Comparison of ENCODE assay signal across 22 cellular contexts in genomic region chr5:124617787-124618186, GRCh38.
"Had no signal": no experiment of that assay in that cellular context is flagged by ENCODE, and none has a peak within 500 bp of the region (broad histone marks: within the 10 kb centered on the region; RNA-seq: fewer than 3 reads in every experiment).

No MANE protein-coding gene starts in this region.

- H3K27ac Mint-ChIP-seq: natural killer cell treated with Interleukin-12 subunit alpha and Interleukin-12 subunit beta and Interleukin-15 and Interleukin-18, amount 100 ng/mL, for 72 hours; neural progenitor cell had no signal

- H3K9me3 ChIP-seq: gastrocnemius medialis, heart right ventricle, ovary, stomach, upper lobe of left lung, uterus had no signal

- H3K4me2 ChIP-seq: neural progenitor cell had no signal

- H3K4me1 ChIP-seq: gastrocnemius medialis, heart right ventricle, stomach, upper lobe of left lung, uterus had no signal

- H3K27ac ChIP-seq: gastrocnemius medialis, heart right ventricle, neural progenitor cell, ovary, stomach, upper lobe of left lung, uterus had no signal

- H3K27me3 ChIP-seq: dorsolateral prefrontal cortex, gastrocnemius medialis, heart right ventricle, neural progenitor cell, ovary, stomach, upper lobe of left lung, uterus had no signal

- FAIRE-seq: endometrium had no signal

- H3K4me1 Mint-ChIP-seq: neural progenitor cell had no signal

- H2AFZ ChIP-seq: neural progenitor cell had no signal

- H3K36me3 ChIP-seq: gastrocnemius medialis, heart right ventricle, neural progenitor cell, ovary, stomach, upper lobe of left lung, uterus had no signal

- H3K9me3 Mint-ChIP-seq: natural killer cell treated with Interleukin-12 subunit alpha and Interleukin-12 subunit beta and Interleukin-15 and Interleukin-18, amount 100 ng/mL, for 72 hours; neural progenitor cell had no signal

- H3K4me3 ChIP-seq: dorsolateral prefrontal cortex, gastrocnemius medialis, heart right ventricle, neural progenitor cell, ovary, stomach, upper lobe of left lung, uterus had no signal

- H3K9ac ChIP-seq: neural progenitor cell had no signal

- DNase-seq: cortex of kidney; dorsolateral prefrontal cortex; effector CD8-positive, alpha-beta T cell; gastrocnemius medialis; heart right ventricle; kidney; left colon; midbrain; nucleus accumbens; ovary; right cardiac atrium; small intestine; stimulated activated CD4-positive, alpha-beta T cell treated with anti-CD3 and anti-CD28 coated beads, Interleukin-12 subunit alpha, Interleukin-12 subunit beta, amount 100 ng/mL, for 4 hours; stimulated activated naive CD4-positive, alpha-beta T cell; stomach; substantia nigra; upper lobe of left lung; uterus had no signal

- H3K4me3 Mint-ChIP-seq: natural killer cell treated with Interleukin-12 subunit alpha and Interleukin-12 subunit beta and Interleukin-15 and Interleukin-18, amount 100 ng/mL, for 72 hours; neural progenitor cell had no signal

- ATAC-seq: esophagus mucosa; gastrocnemius medialis; heart right ventricle; left colon; natural killer cell treated with Interleukin-12 subunit alpha and Interleukin-12 subunit beta and Interleukin-15 and Interleukin-18, amount 100 ng/mL, for 72 hours; right cardiac atrium had no signal

- H3K36me3 Mint-ChIP-seq: natural killer cell treated with Interleukin-12 subunit alpha and Interleukin-12 subunit beta and Interleukin-15 and Interleukin-18, amount 100 ng/mL, for 72 hours; neural progenitor cell had no signal
